9 cellular contexts compared by ENCODE assay signal in the genomic region with DNA sequence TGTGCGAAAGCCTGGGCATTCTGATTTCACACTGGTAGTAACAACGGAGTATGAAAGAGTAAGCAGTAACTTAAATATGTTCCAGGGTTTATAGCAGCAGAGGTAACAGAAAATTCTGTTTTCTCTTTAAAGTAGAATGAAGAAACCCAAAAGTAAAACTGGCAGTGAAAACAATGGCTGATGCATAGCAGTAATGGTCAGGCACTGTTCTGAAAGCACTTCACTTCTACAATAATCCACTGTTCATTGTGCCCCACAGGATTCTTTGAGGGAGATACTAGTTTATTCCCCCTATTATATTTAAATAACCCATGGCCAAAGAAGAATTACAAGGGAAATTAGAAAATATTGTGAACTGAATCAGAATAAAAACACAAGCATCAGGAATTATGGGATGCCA.
"Had no signal": no experiment of that assay in that cellular context is flagged by ENCODE, and none has a peak within 500 bp of the region (broad histone marks: within the 10 kb centered on the region; RNA-seq: fewer than 3 reads in every experiment).

No MANE protein-coding gene starts in this region.

- DNase-seq: GM23248, GOT3, H9, HCEC 1CT, IMR-90, KG1 had no signal

- H3K9ac ChIP-seq: GM23248 had no signal

- FAIRE-seq: H54, HTR-8/SVneo, K562 had no signal

- H2AFZ ChIP-seq: GM23248 had no signal

- H3K27ac ChIP-seq: GM23248 had no signal

- H3K4me3 Mint-ChIP-seq: H9 had no signal

- H3K4me1 Mint-ChIP-seq: H9 had no signal

- H3K4me3 ChIP-seq: GM23248, K562 had no signal

- H3K9me3 Mint-ChIP-seq: H9 had no signal

- H3K27ac Mint-ChIP-seq: H9 had no signal

- ATAC-seq: K562 had no signal
